Comparison of ENCODE assay signal across 1 cellular context in the genomic region with DNA sequence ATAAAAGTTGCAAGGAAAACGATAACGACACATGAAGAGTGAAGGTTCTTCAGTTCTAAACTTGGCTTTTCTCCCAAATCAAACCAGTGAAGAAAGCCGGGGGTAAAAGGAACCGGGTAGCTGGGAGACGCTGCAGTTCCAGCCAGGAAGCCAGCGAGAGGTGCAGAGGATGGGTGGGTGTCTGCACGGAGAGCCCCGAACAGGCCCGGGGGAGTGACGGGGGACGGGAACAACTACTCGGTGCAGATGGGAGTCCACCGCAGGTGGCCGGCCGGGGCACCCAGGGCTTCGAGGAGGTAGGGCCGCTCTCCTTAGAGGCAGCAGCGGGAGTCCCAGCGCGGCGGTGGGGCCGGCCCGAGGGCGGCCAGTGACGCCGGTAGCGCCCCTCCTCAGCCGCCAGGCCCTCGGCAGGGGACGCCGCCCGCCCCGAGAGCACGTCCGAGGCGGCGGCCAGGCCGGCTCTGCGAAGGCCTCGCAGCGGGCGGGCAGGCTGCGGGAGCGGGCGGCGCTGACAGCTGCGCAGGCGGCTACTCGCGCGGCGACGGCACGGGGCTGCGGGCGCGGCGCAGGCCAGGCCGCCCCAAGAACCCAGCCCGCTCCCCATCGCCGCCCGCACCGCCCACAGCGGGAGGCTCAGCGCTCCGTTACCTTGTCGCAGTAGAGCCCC.
A peak's percentile ranks its signal among the peaks of the same experiment; 100 is the strongest.
TF ChIP-seq lines count a peak whose summit lies in the region.

No MANE protein-coding gene starts in this region.

TF ChIP-seq in K562, 482 proteins besides CTCF, POLR2A, EP300 and RAD21 (continues in another document):
- peak; percentile 37; the same call in 1 of the 2 replicates for TF ChIP-seq GATAD2B (IDR thresholded peaks at IDR 0.05; ENCODE audit: borderline replicate concordance)
- TF ChIP-seq PHTF2 (CRISPR knock-in tag; IDR thresholded peaks at IDR 0.05): no peak
- no peak for TF ChIP-seq STAT5A (IDR thresholded peaks at IDR 0.05; ENCODE audit: borderline replicate concordance, low read length)
- TF ChIP-seq ETS1 (conservative IDR thresholded peaks at IDR 0.05; ENCODE audit: control insufficient read depth, low read depth, low read length): 0 out of 2 replicates have a peak, but pooled peaks have one; percentile 25
- 0 out of 2 replicates have a peak, but pooled peaks have one; percentile 35 for TF ChIP-seq HMGXB4 (CRISPR knock-in tag; IDR thresholded peaks at IDR 0.05)
- TF ChIP-seq, protein P1, sequence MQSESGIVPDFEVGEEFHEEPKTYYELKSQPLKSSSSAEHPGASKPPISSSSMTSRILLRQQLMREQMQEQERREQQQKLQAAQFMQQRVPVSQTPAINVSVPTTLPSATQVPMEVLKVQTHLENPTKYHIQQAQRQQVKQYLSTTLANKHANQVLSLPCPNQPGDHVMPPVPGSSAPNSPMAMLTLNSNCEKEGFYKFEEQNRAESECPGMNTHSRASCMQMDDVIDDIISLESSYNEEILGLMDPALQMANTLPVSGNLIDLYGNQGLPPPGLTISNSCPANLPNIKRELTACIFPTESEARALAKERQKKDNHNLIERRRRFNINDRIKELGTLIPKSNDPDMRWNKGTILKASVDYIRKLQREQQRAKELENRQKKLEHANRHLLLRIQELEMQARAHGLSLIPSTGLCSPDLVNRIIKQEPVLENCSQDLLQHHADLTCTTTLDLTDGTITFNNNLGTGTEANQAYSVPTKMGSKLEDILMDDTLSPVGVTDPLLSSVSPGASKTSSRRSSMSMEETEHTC (IDR thresholded peaks at IDR 0.05): no peak
- no peak for TF ChIP-seq XRCC5 (IDR thresholded peaks at IDR 0.05; ENCODE audit: low read depth, low read length)
- no peak for TF ChIP-seq SP1 (CRISPR knock-in tag; IDR thresholded peaks at IDR 0.05)
- no peak for TF ChIP-seq NR2C1 (IDR thresholded peaks at IDR 0.05)
- TF ChIP-seq NR2C1 (tag; IDR thresholded peaks at IDR 0.05): no peak
- TF ChIP-seq KAT7 (CRISPR knock-in tag; IDR thresholded peaks at IDR 0.05; ENCODE audit: borderline replicate concordance): peak; percentile 59
- TF ChIP-seq, protein P2, sequence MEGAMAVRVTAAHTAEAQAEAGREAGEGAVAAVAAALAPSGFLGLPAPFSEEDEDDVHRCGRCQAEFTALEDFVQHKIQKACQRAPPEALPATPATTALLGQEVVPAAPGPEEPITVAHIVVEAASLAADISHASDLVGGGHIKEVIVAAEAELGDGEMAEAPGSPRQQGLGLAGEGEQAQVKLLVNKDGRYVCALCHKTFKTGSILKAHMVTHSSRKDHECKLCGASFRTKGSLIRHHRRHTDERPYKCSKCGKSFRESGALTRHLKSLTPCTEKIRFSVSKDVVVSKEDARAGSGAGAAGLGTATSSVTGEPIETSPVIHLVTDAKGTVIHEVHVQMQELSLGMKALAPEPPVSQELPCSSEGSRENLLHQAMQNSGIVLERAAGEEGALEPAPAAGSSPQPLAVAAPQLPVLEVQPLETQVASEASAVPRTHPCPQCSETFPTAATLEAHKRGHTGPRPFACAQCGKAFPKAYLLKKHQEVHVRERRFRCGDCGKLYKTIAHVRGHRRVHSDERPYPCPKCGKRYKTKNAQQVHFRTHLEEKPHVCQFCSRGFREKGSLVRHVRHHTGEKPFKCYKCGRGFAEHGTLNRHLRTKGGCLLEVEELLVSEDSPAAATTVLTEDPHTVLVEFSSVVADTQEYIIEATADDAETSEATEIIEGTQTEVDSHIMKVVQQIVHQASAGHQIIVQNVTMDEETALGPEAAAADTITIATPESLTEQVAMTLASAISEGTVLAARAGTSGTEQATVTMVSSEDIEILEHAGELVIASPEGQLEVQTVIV (CRISPR knock-in tag; IDR thresholded peaks at IDR 0.05; ENCODE audit: borderline replicate concordance): 0 out of 2 replicates have a peak, but pooled peaks have one; percentile 26
- TF ChIP-seq FUS (optimal IDR thresholded peaks at IDR 0.05; ENCODE audit: low read depth, low read length): no peak
- TF ChIP-seq ZNF232 (CRISPR knock-in tag; IDR thresholded peaks at IDR 0.05): no peak
- no peak for TF ChIP-seq RNF2 (IDR thresholded peaks at IDR 0.05)
- 0 out of 2 replicates have a peak, but pooled peaks have one; percentile 6 for TF ChIP-seq E2F1 (CRISPR knock-in tag; IDR thresholded peaks at IDR 0.05)
- TF ChIP-seq TRIM24 (IDR thresholded peaks at IDR 0.05): no peak
- TF ChIP-seq, protein P3, sequence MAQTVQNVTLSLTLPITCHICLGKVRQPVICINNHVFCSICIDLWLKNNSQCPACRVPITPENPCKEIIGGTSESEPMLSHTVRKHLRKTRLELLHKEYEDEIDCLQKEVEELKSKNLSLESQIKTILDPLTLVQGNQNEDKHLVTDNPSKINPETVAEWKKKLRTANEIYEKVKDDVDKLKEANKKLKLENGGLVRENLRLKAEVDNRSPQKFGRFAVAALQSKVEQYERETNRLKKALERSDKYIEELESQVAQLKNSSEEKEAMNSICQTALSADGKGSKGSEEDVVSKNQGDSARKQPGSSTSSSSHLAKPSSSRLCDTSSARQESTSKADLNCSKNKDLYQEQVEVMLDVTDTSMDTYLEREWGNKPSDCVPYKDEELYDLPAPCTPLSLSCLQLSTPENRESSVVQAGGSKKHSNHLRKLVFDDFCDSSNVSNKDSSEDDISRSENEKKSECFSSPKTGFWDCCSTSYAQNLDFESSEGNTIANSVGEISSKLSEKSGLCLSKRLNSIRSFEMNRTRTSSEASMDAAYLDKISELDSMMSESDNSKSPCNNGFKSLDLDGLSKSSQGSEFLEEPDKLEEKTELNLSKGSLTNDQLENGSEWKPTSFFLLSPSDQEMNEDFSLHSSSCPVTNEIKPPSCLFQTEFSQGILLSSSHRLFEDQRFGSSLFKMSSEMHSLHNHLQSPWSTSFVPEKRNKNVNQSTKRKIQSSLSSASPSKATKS (CRISPR knock-in tag; IDR thresholded peaks at IDR 0.05): no peak
- no peak for TF ChIP-seq ELK1 (CRISPR knock-in tag; IDR thresholded peaks at IDR 0.05)
- TF ChIP-seq FOXM1 (IDR thresholded peaks at IDR 0.05; ENCODE audit: low read depth): no peak
- 0 out of 2 replicates have a peak, but pooled peaks have one; percentile 77 for TF ChIP-seq FOXM1 (CRISPR knock-in tag; IDR thresholded peaks at IDR 0.05; ENCODE audit: low read depth)
- peak; percentile 9; the same call in 1 of the 2 replicates for TF ChIP-seq MTA3 (IDR thresholded peaks at IDR 0.05; ENCODE audit: borderline replicate concordance)
- no peak for TF ChIP-seq GMEB1 (CRISPR knock-in tag; IDR thresholded peaks at IDR 0.05)
- TF ChIP-seq, protein P4, sequence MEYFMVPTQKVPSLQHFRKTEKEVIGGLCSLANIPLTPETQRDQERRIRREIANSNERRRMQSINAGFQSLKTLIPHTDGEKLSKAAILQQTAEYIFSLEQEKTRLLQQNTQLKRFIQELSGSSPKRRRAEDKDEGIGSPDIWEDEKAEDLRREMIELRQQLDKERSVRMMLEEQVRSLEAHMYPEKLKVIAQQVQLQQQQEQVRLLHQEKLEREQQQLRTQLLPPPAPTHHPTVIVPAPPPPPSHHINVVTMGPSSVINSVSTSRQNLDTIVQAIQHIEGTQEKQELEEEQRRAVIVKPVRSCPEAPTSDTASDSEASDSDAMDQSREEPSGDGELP (CRISPR knock-in tag; IDR thresholded peaks at IDR 0.05; ENCODE audit: borderline replicate concordance): 0 out of 2 replicates have a peak, but pooled peaks have one; percentile 32
- TF ChIP-seq, protein P5, sequence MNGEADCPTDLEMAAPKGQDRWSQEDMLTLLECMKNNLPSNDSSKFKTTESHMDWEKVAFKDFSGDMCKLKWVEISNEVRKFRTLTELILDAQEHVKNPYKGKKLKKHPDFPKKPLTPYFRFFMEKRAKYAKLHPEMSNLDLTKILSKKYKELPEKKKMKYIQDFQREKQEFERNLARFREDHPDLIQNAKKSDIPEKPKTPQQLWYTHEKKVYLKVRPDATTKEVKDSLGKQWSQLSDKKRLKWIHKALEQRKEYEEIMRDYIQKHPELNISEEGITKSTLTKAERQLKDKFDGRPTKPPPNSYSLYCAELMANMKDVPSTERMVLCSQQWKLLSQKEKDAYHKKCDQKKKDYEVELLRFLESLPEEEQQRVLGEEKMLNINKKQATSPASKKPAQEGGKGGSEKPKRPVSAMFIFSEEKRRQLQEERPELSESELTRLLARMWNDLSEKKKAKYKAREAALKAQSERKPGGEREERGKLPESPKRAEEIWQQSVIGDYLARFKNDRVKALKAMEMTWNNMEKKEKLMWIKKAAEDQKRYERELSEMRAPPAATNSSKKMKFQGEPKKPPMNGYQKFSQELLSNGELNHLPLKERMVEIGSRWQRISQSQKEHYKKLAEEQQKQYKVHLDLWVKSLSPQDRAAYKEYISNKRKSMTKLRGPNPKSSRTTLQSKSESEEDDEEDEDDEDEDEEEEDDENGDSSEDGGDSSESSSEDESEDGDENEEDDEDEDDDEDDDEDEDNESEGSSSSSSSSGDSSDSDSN (IDR thresholded peaks at IDR 0.05; ENCODE audit: borderline replicate concordance in 1 of 2, low read depth in 2 of 2, low read length in 2 of 2): peak in 1 of 2 experiments; percentile 74; a peak in 2 of 4 replicates
- TF ChIP-seq, protein P6, sequence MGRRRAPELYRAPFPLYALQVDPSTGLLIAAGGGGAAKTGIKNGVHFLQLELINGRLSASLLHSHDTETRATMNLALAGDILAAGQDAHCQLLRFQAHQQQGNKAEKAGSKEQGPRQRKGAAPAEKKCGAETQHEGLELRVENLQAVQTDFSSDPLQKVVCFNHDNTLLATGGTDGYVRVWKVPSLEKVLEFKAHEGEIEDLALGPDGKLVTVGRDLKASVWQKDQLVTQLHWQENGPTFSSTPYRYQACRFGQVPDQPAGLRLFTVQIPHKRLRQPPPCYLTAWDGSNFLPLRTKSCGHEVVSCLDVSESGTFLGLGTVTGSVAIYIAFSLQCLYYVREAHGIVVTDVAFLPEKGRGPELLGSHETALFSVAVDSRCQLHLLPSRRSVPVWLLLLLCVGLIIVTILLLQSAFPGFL (CRISPR knock-in tag; IDR thresholded peaks at IDR 0.05): 0 out of 2 replicates have a peak, but pooled peaks have one; percentile 40
- TF ChIP-seq, protein P7, sequence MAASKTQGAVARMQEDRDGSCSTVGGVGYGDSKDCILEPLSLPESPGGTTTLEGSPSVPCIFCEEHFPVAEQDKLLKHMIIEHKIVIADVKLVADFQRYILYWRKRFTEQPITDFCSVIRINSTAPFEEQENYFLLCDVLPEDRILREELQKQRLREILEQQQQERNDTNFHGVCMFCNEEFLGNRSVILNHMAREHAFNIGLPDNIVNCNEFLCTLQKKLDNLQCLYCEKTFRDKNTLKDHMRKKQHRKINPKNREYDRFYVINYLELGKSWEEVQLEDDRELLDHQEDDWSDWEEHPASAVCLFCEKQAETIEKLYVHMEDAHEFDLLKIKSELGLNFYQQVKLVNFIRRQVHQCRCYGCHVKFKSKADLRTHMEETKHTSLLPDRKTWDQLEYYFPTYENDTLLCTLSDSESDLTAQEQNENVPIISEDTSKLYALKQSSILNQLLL (CRISPR knock-in tag; IDR thresholded peaks at IDR 0.05; ENCODE audit: borderline replicate concordance): no peak
- no peak for TF ChIP-seq U2AF2 (optimal IDR thresholded peaks at IDR 0.05; ENCODE audit: low read depth, low read length)
- TF ChIP-seq ZNF239 (CRISPR knock-in tag; IDR thresholded peaks at IDR 0.05): no peak
- TF ChIP-seq ZBTB7A (IDR thresholded peaks at IDR 0.05; ENCODE audit: borderline replicate concordance, control insufficient read depth, low read depth, low read length): 0 out of 2 replicates have a peak, but pooled peaks have one; percentile 43
- no peak for TF ChIP-seq ZNF274 (IDR thresholded peaks at IDR 0.05; ENCODE audit: borderline replicate concordance, low read depth, low read length)
- TF ChIP-seq ARNT (IDR thresholded peaks at IDR 0.05): no peak
- no peak for TF ChIP-seq POLR2G (IDR thresholded peaks at IDR 0.05; ENCODE audit: low read depth, low read length)
- TF ChIP-seq ATF7 (IDR thresholded peaks at IDR 0.05): peak; percentile 38; the same call in 1 of the 2 replicates
